ENCODE assay signal across 8 cellular contexts in the genomic region with DNA sequence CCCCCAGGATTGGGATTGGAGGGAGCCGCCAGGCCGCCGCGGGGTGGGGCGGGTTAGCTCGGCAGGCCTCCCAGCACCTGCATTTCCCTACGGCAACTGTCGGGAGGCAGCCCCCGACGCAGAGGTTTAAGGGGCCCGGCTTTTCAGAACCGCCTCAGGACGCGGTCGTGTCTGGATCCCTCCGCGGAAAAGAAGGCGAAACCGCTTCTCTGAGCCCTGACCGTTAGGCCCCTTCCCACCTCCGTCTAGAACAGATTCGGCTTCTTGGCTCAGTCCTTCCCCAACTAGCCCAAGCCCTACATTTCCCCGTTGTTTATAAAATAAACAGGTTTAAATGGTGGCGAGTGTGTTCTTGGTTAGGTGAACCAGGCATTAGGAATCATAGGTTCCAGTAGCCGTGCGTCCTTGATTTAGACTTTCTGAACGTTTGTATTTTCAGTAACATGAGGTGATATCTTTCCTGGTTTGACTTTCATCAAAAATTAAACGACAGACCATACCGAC. TPM values are rescaled to one million over a fixed set of nuclear protein-coding genes. Genes with fewer than 3 reads are reported as not detected.
DNase-seq lines count a peak whose midpoint lies in the region; ATAC-seq and TF ChIP-seq lines count a peak whose summit lies in the region.

No MANE protein-coding gene starts in this region.

- peak overlapping the region; percentile 91 for H3K4me3 ChIP-seq in CD4-positive, CD25-positive, alpha-beta regulatory T cell (ENCODE audit: low read depth, low read length)
- H3K4me3 ChIP-seq in PC-3 (ENCODE audit: low read length): peak overlapping the region; percentile 95
- peak overlapping the region; percentile 84 to 85 for H3K4me3 ChIP-seq in duodenal mucosa (ENCODE audit: low read depth in 1 of 2, low read length in 2 of 2)
- peak overlapping the region; percentile 98 for H3K4me3 ChIP-seq in mucosa of descending colon

- peaks cover 43% of the 10 kb centered on the region for H3F3A ChIP-seq in PC-3 (ENCODE audit: low read length, unreplicated experiment)

- peaks cover 8% of the 10 kb centered on the region for H3K27me3 Mint-ChIP-seq in CD4-positive, CD25-positive, alpha-beta regulatory T cell

- peaks cover 0 to 1% (median 0%) of the 10 kb centered on the region in 7 donors for H3K9me3 Mint-ChIP-seq in CD4-positive, CD25-positive, alpha-beta regulatory T cell

- TF ChIP-seq CTCF in PC-3 (conservative IDR thresholded peaks at IDR 0.05; ENCODE audit: low read depth, low read length) (no peak), mucosa of descending colon (IDR thresholded peaks at IDR 0.05) (no peak)

- CTCF ChIA-PET in PC-3 (lab: Charles Lee): no interaction called here

- H2AFZ ChIP-seq in PC-3 (ENCODE audit: low read length): peak overlapping the region; percentile 86

- H3K4me2 ChIP-seq in PC-3 (ENCODE audit: low read length): peak overlapping the region; percentile 85

- H3K36me3 ChIP-seq in CD4-positive, CD25-positive, alpha-beta regulatory T cell (ENCODE audit: control insufficient read depth, insufficient read depth, low read length): peaks cover 36% of the 10 kb centered on the region
- H3K36me3 ChIP-seq in PC-3 (ENCODE audit: low read depth, low read length) (peaks cover 39% of the 10 kb centered on the region), duodenal mucosa (ENCODE audit: control insufficient read depth in 1 of 2, insufficient read depth in 2 of 2, low read length in 2 of 2) (peaks cover 20 to 30% of the 10 kb centered on the region in 2 donors), mucosa of descending colon (ENCODE audit: low read depth) (peaks cover 7% of the 10 kb centered on the region)

- H3K79me2 ChIP-seq in PC-3 (ENCODE audit: low read length): peaks cover 75% of the 10 kb centered on the region

- peaks cover 10 to 54% (median 43%) of the 10 kb centered on the region in 4 donors for H3K4me1 Mint-ChIP-seq in CD4-positive, CD25-positive, alpha-beta regulatory T cell

- ATAC-seq in CD4-positive, CD25-positive, alpha-beta regulatory T cell (ENCODE audit: low read depth in 2 of 2): no peak
- ATAC-seq in PC-3 (peak; percentile 9), mucosa of descending colon (peak; percentile 16)

- peak overlapping the region; percentile 88 to 100 (median 96) for H3K4me3 Mint-ChIP-seq in CD4-positive, CD25-positive, alpha-beta regulatory T cell

- peak in 1 of 3 donors; percentile 49 for DNase-seq in CD4-positive, CD25-positive, alpha-beta regulatory T cell
- peak; percentile 18 for DNase-seq in H4 (ENCODE audit: low spot score)
- DNase-seq in PC-3: peak; percentile 33
- DNase-seq in mucosa of descending colon: no peak
- DNase-seq in G401 (ENCODE audit: low spot score): no peak
- DNase-seq in effector CD8-positive, alpha-beta T cell (lab: John Stamatoyannopoulos, UW): no peak
- DNase-seq in stimulated activated CD4-positive, alpha-beta T cell treated with anti-CD3 and anti-CD28 coated beads, Interleukin-15, amount 100 ng/mL, for 24 hours: no peak

- POLR2A ChIA-PET in PC-3 (lab: Charles Lee; ENCODE audit: unreplicated experiment): interaction anchor here (0.5 to 0.6 kb wide), 2 partner anchors 147 to 412 kb away, joined by 3 read pairs; no protein-coding TSS in a partner anchor

- H3K9ac ChIP-seq in PC-3 (ENCODE audit: low read length) (peak overlapping the region; percentile 99), duodenal mucosa (ENCODE audit: low read depth in 1 of 2, low read length in 2 of 2) (peak overlapping the region; percentile 93 to 96)

- no peaks in the 10 kb centered on the region for H3K9me2 ChIP-seq in PC-3 (replicated peaks; ENCODE audit: low read length)

- H3K27ac Mint-ChIP-seq in CD4-positive, CD25-positive, alpha-beta regulatory T cell: peak overlapping the region; percentile 97 to 100 (median 100)

- no peaks in the 10 kb centered on the region for H3K9me3 ChIP-seq in CD4-positive, CD25-positive, alpha-beta regulatory T cell (ENCODE audit: control insufficient read depth in 2 of 2, low read length in 2 of 2)
- H3K9me3 ChIP-seq in PC-3 (ENCODE audit: low read length) (no peaks in the 10 kb centered on the region), duodenal mucosa (ENCODE audit: control insufficient read depth in 1 of 2, low read length in 2 of 2) (no peaks in the 10 kb centered on the region), mucosa of descending colon (no peaks in the 10 kb centered on the region)

- peaks cover 44% of the 10 kb centered on the region for H3K36me3 Mint-ChIP-seq in CD4-positive, CD25-positive, alpha-beta regulatory T cell

- peak overlapping the region; percentile 100 for H3K27ac ChIP-seq in CD4-positive, CD25-positive, alpha-beta regulatory T cell (ENCODE audit: insufficient read depth, low read length, poor library complexity, severe bottlenecking)
- peak overlapping the region; percentile 94 for H3K27ac ChIP-seq in PC-3 (ENCODE audit: low read length)
- peak overlapping the region; percentile 100 for H3K27ac ChIP-seq in duodenal mucosa (ENCODE audit: low read depth, low read length)

- in situ Hi-C loops in G401 (cut with HindIII; ENCODE audit: low sequenced_read_pairs): no loop called here

- intact Hi-C loops in PC-3 (cut with micrococcal nuclease): loop anchor here (1.0 kb wide), 1 partner anchor 20 kb away; no protein-coding TSS in a partner anchor
- intact Hi-C loops in mucosa of descending colon (cut with DNase I, micrococcal nuclease): no loop called here

- peaks cover 72% of the 10 kb centered on the region for H3K4me1 ChIP-seq in CD4-positive, CD25-positive, alpha-beta regulatory T cell (ENCODE audit: control insufficient read depth, insufficient read depth, low read length, poor library complexity, severe bottlenecking)
- H3K4me1 ChIP-seq in PC-3 (ENCODE audit: insufficient read depth, low read length) (peaks cover 39% of the 10 kb centered on the region), duodenal mucosa (ENCODE audit: control insufficient read depth in 1 of 2, insufficient read depth in 2 of 2, low read length in 2 of 2) (peaks cover 28 to 31% of the 10 kb centered on the region in 2 donors), mucosa of descending colon (ENCODE audit: low read depth) (peaks cover 30% of the 10 kb centered on the region)

- no peaks in the 10 kb centered on the region for H3K27me3 ChIP-seq in CD4-positive, CD25-positive, alpha-beta regulatory T cell (ENCODE audit: control insufficient read depth, insufficient read depth, low read length)
- H3K27me3 ChIP-seq in PC-3 (ENCODE audit: low read length) (no peaks in the 10 kb centered on the region), duodenal mucosa (ENCODE audit: control insufficient read depth in 1 of 2, insufficient read depth in 2 of 2, low read length in 2 of 2) (no peaks in the 10 kb centered on the region)

- BruUV-seq in PC-3 (replicated peaks; lab: Mats Ljungman, UMichigan): TSS peak; percentile 74

- peaks cover 39% of the 10 kb centered on the region for H4K20me1 ChIP-seq in PC-3 (ENCODE audit: low read length)

RNA-seq across cellular contexts. Expression of a gene that starts 1.0 kb away (rescaled TPM):
- 1,352 TPM for total RNA-seq in CD4-positive, CD25-positive, alpha-beta regulatory T cell
- 1,000 to 10,000 TPM; 1,495 to 1,932 (median 1,615) TPM for polyA plus RNA-seq in CD4-positive, CD25-positive, alpha-beta regulatory T cell
- 3,716 and 4,248 TPM in 2 replicates for total RNA-seq in H4 (2014; rRNA removed; shearing (Covaris generic))
- total RNA-seq in PC-3 (2014; rRNA removed) (2,396 and 2,484 TPM in 2 replicates), mucosa of descending colon (100 to 1,000 TPM; 496 to 909 (median 797) TPM)
- total RNA-seq in G401 (2014; rRNA removed; shearing (Covaris generic)): 2,144 and 3,148 TPM in 2 replicates

Comparison
In these comparisons a context has a peak if more than half of its experiments do, and no peak if none do; other contexts are left out.
1. ATAC-seq: peak in PC-3 (single experiment) and mucosa of descending colon (single experiment); none in CD4-positive, CD25-positive, alpha-beta regulatory T cell (0 of 2).
2. DNase-seq: peak in H4 (single experiment) and PC-3 (single experiment); none in mucosa of descending colon (0 of 3), G401 (single experiment), effector CD8-positive, alpha-beta T cell (single experiment) and stimulated activated CD4-positive, alpha-beta T cell treated with anti-CD3 and anti-CD28 coated beads, Interleukin-15, amount 100 ng/mL, for 24 hours (single experiment).
3. Peak in every context shown above with its lines, with median percentiles within 50 percentile points of each other: H3K27ac ChIP-seq and H3K4me3 ChIP-seq.